21 cellular contexts compared by ENCODE assay signal in the genomic region with DNA sequence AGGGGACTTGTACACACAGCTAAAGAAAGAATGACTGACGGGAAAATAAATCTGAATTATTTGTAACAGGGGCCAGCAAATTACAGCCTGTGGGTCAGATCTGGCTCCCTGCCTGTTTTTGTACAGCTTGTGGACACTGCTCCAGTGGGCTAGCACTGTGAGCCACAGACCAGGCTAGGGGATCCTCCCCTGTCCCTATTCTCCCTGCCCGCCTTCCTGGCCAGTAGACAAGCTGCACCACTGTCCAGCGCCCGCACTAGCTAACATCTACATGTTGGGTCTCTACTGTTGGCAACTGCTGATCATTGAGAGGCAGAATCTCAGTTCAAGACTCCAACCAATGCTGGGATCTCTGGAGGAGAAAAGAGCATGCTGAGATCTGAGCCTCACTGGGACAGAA. TPM values are rescaled to one million over a fixed set of nuclear protein-coding genes. Genes with fewer than 3 reads are reported as not detected.
A peak's percentile ranks its signal among the peaks of the same experiment; 100 is the strongest.
DNase-seq lines count a peak whose midpoint lies in the region; TF ChIP-seq lines count a peak whose summit lies in the region.
"Had no signal": no experiment of that assay in that cellular context is flagged by ENCODE, and none has a peak within 500 bp of the region (broad histone marks: within the 10 kb centered on the region; RNA-seq: fewer than 3 reads in every experiment).

No MANE protein-coding gene starts in this region.

- H3K27me3 Mint-ChIP-seq in activated CD4-positive, alpha-beta T cell treated with anti-CD3 and anti-CD28 coated beads, Interleukin-2, amount 10 ng/mL, durations not matched to agents 7 days and 5 days, result no peaks in the 10 kb centered on the region
- H3K27me3 Mint-ChIP-seq in HFFc6 (ENCODE audit: insufficient read depth), result no peaks in the 10 kb centered on the region; the same call in 1 of the 2 replicates
- no peaks in the 10 kb centered on the region for H3K27me3 Mint-ChIP-seq in activated naive CD8-positive, alpha-beta T cell treated with anti-CD3 and anti-CD28 coated beads for 36 hours
- H3K27me3 Mint-ChIP-seq: activated B cell treated with CpG ODN at 0.5 μM for 24 hours had no signal

- POLR2A ChIA-PET in activated CD4-positive, alpha-beta T cell treated with anti-CD3 and anti-CD28 coated beads, Interleukin-2, amount 10 ng/mL, durations not matched to agents 7 days and 5 days (lab: Charles Lee), result no interaction called here

- H3K27ac ChIP-seq in osteoblast (ENCODE audit: low read depth, low read length) (no peak overlapping the region), Peyer's patch (no peak overlapping the region)
- H3K27ac ChIP-seq: BLaER1, body of pancreas, suprapubic skin had no signal

- H3K4me1 Mint-ChIP-seq in activated CD4-positive, alpha-beta T cell treated with anti-CD3 and anti-CD28 coated beads, Interleukin-2, amount 10 ng/mL, durations not matched to agents 7 days and 5 days, result peaks cover 42% of the 10 kb centered on the region
- peaks cover 62% of the 10 kb centered on the region for H3K4me1 Mint-ChIP-seq in HFFc6 (ENCODE audit: low read depth)
- H3K4me1 Mint-ChIP-seq in activated naive CD8-positive, alpha-beta T cell treated with anti-CD3 and anti-CD28 coated beads for 36 hours, result peaks cover 23% of the 10 kb centered on the region

- no peak overlapping the region for H2AFZ ChIP-seq in osteoblast (ENCODE audit: low read length)

- H3K4me1 ChIP-seq in osteoblast (ENCODE audit: insufficient read depth, low read length) (peaks cover 39% of the 10 kb centered on the region), Peyer's patch (peaks cover 0 to 7% (median 0%) of the 10 kb centered on the region in 4 donors)

- peaks cover 17% of the 10 kb centered on the region for H4K20me1 ChIP-seq in osteoblast (ENCODE audit: insufficient read depth, low read length)

- H3K4me3 ChIP-seq in osteoblast (ENCODE audit: insufficient read depth, low read length) (no peak overlapping the region), Peyer's patch (no peak overlapping the region)
- H3K4me3 ChIP-seq: BLaER1, body of pancreas, heart left ventricle, suprapubic skin had no signal

- H3K27me3 ChIP-seq in osteoblast (ENCODE audit: insufficient read depth, low read length) (no peaks in the 10 kb centered on the region), Peyer's patch (no peaks in the 10 kb centered on the region)
- H3K27me3 ChIP-seq: BLaER1, body of pancreas, heart left ventricle, suprapubic skin had no signal

- H3K9me3 ChIP-seq in osteoblast (ENCODE audit: low read depth, low read length), result no peaks in the 10 kb centered on the region
- no peaks in the 10 kb centered on the region for H3K9me3 ChIP-seq in Peyer's patch
- H3K9me3 ChIP-seq: BLaER1, body of pancreas, heart left ventricle, suprapubic skin had no signal

- CTCF ChIA-PET in activated CD4-positive, alpha-beta T cell treated with anti-CD3 and anti-CD28 coated beads, Interleukin-2, amount 10 ng/mL, durations not matched to agents 7 days and 5 days (lab: Charles Lee), result interaction anchor here (1.1 kb wide), 1 partner anchor 10 kb away, joined by 3 read pairs; a partner anchor contains a TSS

- H3K4me3 Mint-ChIP-seq in activated CD4-positive, alpha-beta T cell treated with anti-CD3 and anti-CD28 coated beads, Interleukin-2, amount 10 ng/mL, durations not matched to agents 7 days and 5 days, result no peak overlapping the region
- H3K4me3 Mint-ChIP-seq in HFFc6, result no peak overlapping the region
- H3K4me3 Mint-ChIP-seq in activated naive CD8-positive, alpha-beta T cell treated with anti-CD3 and anti-CD28 coated beads for 36 hours, result no peak overlapping the region
- H3K4me3 Mint-ChIP-seq: activated B cell treated with CpG ODN at 0.5 μM for 24 hours had no signal

- peak overlapping the region; percentile 37 for H3K27ac Mint-ChIP-seq in activated CD4-positive, alpha-beta T cell treated with anti-CD3 and anti-CD28 coated beads, Interleukin-2, amount 10 ng/mL, durations not matched to agents 7 days and 5 days
- H3K27ac Mint-ChIP-seq in HFFc6, result peak overlapping the region; percentile 68
- peak overlapping the region; percentile 78 for H3K27ac Mint-ChIP-seq in activated naive CD8-positive, alpha-beta T cell treated with anti-CD3 and anti-CD28 coated beads for 36 hours
- H3K27ac Mint-ChIP-seq: activated B cell treated with CpG ODN at 0.5 μM for 24 hours had no signal

- no peak for DNase-seq in activated CD4-positive, alpha-beta T cell treated with anti-CD3 and anti-CD28 coated beads, Interleukin-2, amount 10 ng/mL, durations not matched to agents 7 days and 5 days
- DNase-seq in activated CD4-positive, alpha-beta T cell treated with anti-CD3 and anti-CD28 coated beads, Interleukin-2, amount 50 U/mL, for 1 hour, result no peak
- DNase-seq in HFFc6 (no peak), osteoblast (ENCODE audit: insufficient read length, low spot score, missing footprints) (no peak), NCI-H2081 (lab: John Stamatoyannopoulos, UW) (no peak), Peyer's patch (no peak), NCI-H2171 (lab: John Stamatoyannopoulos, UW) (no peak)
- no peak for DNase-seq in activated naive CD8-positive, alpha-beta T cell treated with anti-CD3 and anti-CD28 coated beads for 36 hours
- DNase-seq: activated B cell treated with CpG ODN at 0.5 μM for 24 hours; body of pancreas; heart left ventricle; NCI-H187 treated with DMSO at 0.1 percent for 48 hours; NCI-H226; NCI-H82; retina; stimulated activated CD4-positive, alpha-beta T cell treated with anti-CD3 and anti-CD28 coated beads, Interleukin-15, amount 100 ng/mL, for 24 hours; T1000 had no signal

- peak overlapping the region; percentile 20 for H3K4me2 ChIP-seq in osteoblast (ENCODE audit: insufficient read depth, low read length)
- H3K4me2 ChIP-seq: BLaER1 had no signal

- H3K36me3 Mint-ChIP-seq in activated CD4-positive, alpha-beta T cell treated with anti-CD3 and anti-CD28 coated beads, Interleukin-2, amount 10 ng/mL, durations not matched to agents 7 days and 5 days (ENCODE audit: low read depth), result peaks cover 62% of the 10 kb centered on the region
- peaks cover 58% of the 10 kb centered on the region for H3K36me3 Mint-ChIP-seq in HFFc6 (ENCODE audit: low read depth)
- H3K36me3 Mint-ChIP-seq in activated naive CD8-positive, alpha-beta T cell treated with anti-CD3 and anti-CD28 coated beads for 36 hours, result peaks cover 22% of the 10 kb centered on the region

- no peak for TF ChIP-seq CTCF in HFFc6 (IDR thresholded peaks at IDR 0.05)
- no peak for TF ChIP-seq CTCF in osteoblast (IDR thresholded peaks at IDR 0.05; ENCODE audit: extremely low read depth, low read depth, low read length)
- TF ChIP-seq CTCF in Peyer's patch (IDR thresholded peaks at IDR 0.05), result no peak

- H3K79me2 ChIP-seq in osteoblast (ENCODE audit: insufficient read depth, low read length), result peaks cover 42% of the 10 kb centered on the region

- no peaks in the 10 kb centered on the region for H3K9me3 Mint-ChIP-seq in activated CD4-positive, alpha-beta T cell treated with anti-CD3 and anti-CD28 coated beads, Interleukin-2, amount 10 ng/mL, durations not matched to agents 7 days and 5 days
- H3K9me3 Mint-ChIP-seq in HFFc6, result no peaks in the 10 kb centered on the region; the same call in 1 of the 2 replicates
- no peaks in the 10 kb centered on the region for H3K9me3 Mint-ChIP-seq in activated naive CD8-positive, alpha-beta T cell treated with anti-CD3 and anti-CD28 coated beads for 36 hours
- H3K9me3 Mint-ChIP-seq: activated B cell treated with CpG ODN at 0.5 μM for 24 hours had no signal

- no peak for TF ChIP-seq POLR2A in Peyer's patch (IDR thresholded peaks at IDR 0.05)

- H3K36me3 ChIP-seq in osteoblast (ENCODE audit: insufficient read depth, low read length) (peaks cover 62% of the 10 kb centered on the region), Peyer's patch (peaks cover 0 to 79% (median 0%) of the 10 kb centered on the region in 3 donors)

RNA-seq across cellular contexts. Expression of a gene that starts 10.7 kb away (rescaled TPM):
- total RNA-seq in activated CD4-positive, alpha-beta T cell treated with anti-CD3 and anti-CD28 coated beads, Interleukin-2, amount 10 ng/mL, durations not matched to agents 7 days and 5 days, result 10 to 100 TPM; 23.7 to 25.8 TPM
- total RNA-seq in HFFc6 (2021; fragmentation: NEBNext Ultra II Directional; extraction: Animal tissue kit (Norgen Biotek cat#: 25700)), result 10 to 100 TPM; 33.1 to 38.8 (median 36.2) TPM
- 10 to 100 TPM; 25.5 to 26.4 TPM for total RNA-seq in activated naive CD8-positive, alpha-beta T cell treated with anti-CD3 and anti-CD28 coated beads for 36 hours
- total RNA-seq in osteoblast, result 46.7 and 47.4 TPM in 2 replicates
- 10 to 100 TPM; 37.6 to 55.3 (median 38.2) TPM for total RNA-seq in Peyer's patch

RNA-seq across cellular contexts. Expression of a gene that starts 12.9 kb away (rescaled TPM):
- total RNA-seq in activated CD4-positive, alpha-beta T cell treated with anti-CD3 and anti-CD28 coated beads, Interleukin-2, amount 10 ng/mL, durations not matched to agents 7 days and 5 days, result not detected
- 10 to 100 TPM in 5 of 6 experiments, 1 to 10 TPM in 1; 9.7 to 14.4 (median 13.5) TPM for total RNA-seq in HFFc6 (2021; fragmentation: NEBNext Ultra II Directional; extraction: Animal tissue kit (Norgen Biotek cat#: 25700))
- total RNA-seq in activated naive CD8-positive, alpha-beta T cell treated with anti-CD3 and anti-CD28 coated beads for 36 hours, result under 1 TPM; 0.12 to 0.14 TPM
- total RNA-seq in osteoblast, result 1.2 and 2.2 TPM in 2 replicates
- 1 to 10 TPM; 1.2 to 8.0 (median 4.2) TPM for total RNA-seq in Peyer's patch
- total RNA-seq: activated B cell treated with CpG ODN at 0.5 μM for 24 hours had no signal

RNA-seq across cellular contexts. Expression of a gene that starts 47.2 kb away (rescaled TPM):
- not detected for total RNA-seq in activated CD4-positive, alpha-beta T cell treated with anti-CD3 and anti-CD28 coated beads, Interleukin-2, amount 10 ng/mL, durations not matched to agents 7 days and 5 days
- not detected for total RNA-seq in HFFc6 (2021; fragmentation: NEBNext Ultra II Directional; extraction: Animal tissue kit (Norgen Biotek cat#: 25700))
- under 1 TPM in 1 of 2 experiments, not detected in 1; 0.12 TPM for total RNA-seq in activated naive CD8-positive, alpha-beta T cell treated with anti-CD3 and anti-CD28 coated beads for 36 hours
- total RNA-seq in osteoblast (0.72 TPM in 1 of 2 replicates, not detected in the other), Peyer's patch (1 to 10 TPM in 2 of 4 donors, not detected in 2; 1.2 to 2.3 TPM)
- total RNA-seq: activated B cell treated with CpG ODN at 0.5 μM for 24 hours, body of pancreas, HT1080, mucosa of gallbladder, suprapubic skin had no signal
